16 cellular contexts compared by ENCODE assay signal in genomic region chr14:31825459-31825858, GRCh38.
DNase-seq lines count a peak whose midpoint lies in the region; ATAC-seq and TF ChIP-seq lines count a peak whose summit lies in the region.
"Had no signal": no experiment of that assay in that cellular context is flagged by ENCODE, and none has a peak within 500 bp of the region (broad histone marks: within the 10 kb centered on the region; RNA-seq: fewer than 3 reads in every experiment).

No MANE protein-coding gene starts in this region.

- intact Hi-C loops in natural killer cell (cut with micrococcal nuclease) = no loop called here

- POLR2A ChIA-PET in WTC11 (lab: Charles Lee) = no interaction called here

- ATAC-seq in natural killer cell (no peak), WTC11 (no peak), memory B cell (ENCODE audit: low read depth) (no peak), GM21717 (IDR thresholded peaks at IDR 0.05; ENCODE audit: unreplicated experiment) (no peak), GM18517 (IDR thresholded peaks at IDR 0.05; ENCODE audit: unreplicated experiment) (no peak)
- no peak for ATAC-seq in natural killer cell treated with Interleukin-12 subunit alpha and Interleukin-12 subunit beta and Interleukin-15 and Interleukin-18, amount 100 ng/mL, for 72 hours
- ATAC-seq: GM23338, HCT116 had no signal

- H3K4me3 Mint-ChIP-seq in natural killer cell = no peak overlapping the region
- no peak overlapping the region for H3K4me3 Mint-ChIP-seq in natural killer cell treated with Interleukin-12 subunit alpha and Interleukin-12 subunit beta and Interleukin-15 and Interleukin-18, amount 100 ng/mL, for 72 hours
- no peak overlapping the region for H3K4me3 Mint-ChIP-seq in WTC11
- no peak overlapping the region for H3K4me3 Mint-ChIP-seq in memory B cell
- H3K4me3 Mint-ChIP-seq: CD4-positive, alpha-beta memory T cell; GM23338; H9; HFFc6 had no signal

- H3K9me3 Mint-ChIP-seq in natural killer cell (no peaks in the 10 kb centered on the region), WTC11 (no peaks in the 10 kb centered on the region), memory B cell (no peaks in the 10 kb centered on the region)
- H3K9me3 Mint-ChIP-seq in natural killer cell treated with Interleukin-12 subunit alpha and Interleukin-12 subunit beta and Interleukin-15 and Interleukin-18, amount 100 ng/mL, for 72 hours = peaks cover 3% of the 10 kb centered on the region
- H3K9me3 Mint-ChIP-seq: GM23338, H9, HFFc6 had no signal

- TF ChIP-seq CTCF in natural killer cell (IDR thresholded peaks at IDR 0.05) (peak; percentile 21), WTC11 (IDR thresholded peaks at IDR 0.05) (no peak)

- H3K4me1 Mint-ChIP-seq in natural killer cell (no peaks in the 10 kb centered on the region), WTC11 (peaks cover 5% of the 10 kb centered on the region; the same call in 1 of the 2 replicates), memory B cell (no peaks in the 10 kb centered on the region)
- H3K4me1 Mint-ChIP-seq in natural killer cell treated with Interleukin-12 subunit alpha and Interleukin-12 subunit beta and Interleukin-15 and Interleukin-18, amount 100 ng/mL, for 72 hours (ENCODE audit: low read depth in 2 of 2) = no peaks in the 10 kb centered on the region
- H3K4me1 Mint-ChIP-seq: CD4-positive, alpha-beta memory T cell; GM23338 had no signal

- H3K36me3 Mint-ChIP-seq in natural killer cell (no peaks in the 10 kb centered on the region), WTC11 (no peaks in the 10 kb centered on the region), memory B cell (peaks cover 13% of the 10 kb centered on the region)
- no peaks in the 10 kb centered on the region for H3K36me3 Mint-ChIP-seq in natural killer cell treated with Interleukin-12 subunit alpha and Interleukin-12 subunit beta and Interleukin-15 and Interleukin-18, amount 100 ng/mL, for 72 hours

- CTCF ChIA-PET in WTC11 (lab: Charles Lee) = no interaction called here

- no peak for DNase-seq in natural killer cell
- no peak for DNase-seq in natural killer cell treated with Interleukin-12 subunit alpha and Interleukin-12 subunit beta and Interleukin-15 and Interleukin-18, amount 100 ng/mL, for 72 hours (ENCODE audit: low spot score)
- no peak for DNase-seq in WTC11 (ENCODE audit: low spot score)
- no peak for DNase-seq in memory B cell (ENCODE audit: low spot score in 2 of 2)
- no peak for DNase-seq in stimulated activated CD4-positive, alpha-beta T cell treated with anti-CD3 and anti-CD28 coated beads, Interleukin-4, amount 100 ng/mL, for 4 hours
- DNase-seq: C1 segment of cervical spinal cord; CD4-positive, alpha-beta memory T cell; COR-L47; DMS153; DND-41; H9; HFFc6 had no signal

- H3K27ac Mint-ChIP-seq in natural killer cell (no peak overlapping the region), WTC11 (no peak overlapping the region), memory B cell (peak overlapping the region; percentile 3)
- no peak overlapping the region for H3K27ac Mint-ChIP-seq in natural killer cell treated with Interleukin-12 subunit alpha and Interleukin-12 subunit beta and Interleukin-15 and Interleukin-18, amount 100 ng/mL, for 72 hours
- H3K27ac Mint-ChIP-seq: CD4-positive, alpha-beta memory T cell; GM23338; H9; HFFc6 had no signal

- H3K27me3 Mint-ChIP-seq in natural killer cell (ENCODE audit: low read depth in 2 of 2) (no peaks in the 10 kb centered on the region), WTC11 (ENCODE audit: low read depth) (no peaks in the 10 kb centered on the region), memory B cell (no peaks in the 10 kb centered on the region)
- H3K27me3 Mint-ChIP-seq in natural killer cell treated with Interleukin-12 subunit alpha and Interleukin-12 subunit beta and Interleukin-15 and Interleukin-18, amount 100 ng/mL, for 72 hours = no peaks in the 10 kb centered on the region
- H3K27me3 Mint-ChIP-seq: CD4-positive, alpha-beta memory T cell had no signal

TF ChIP-seq in WTC11, 78 proteins besides CTCF, POLR2A, EP300 and RAD21:
- TF ChIP-seq GABPB1 (CRISPR knock-in tag; IDR thresholded peaks at IDR 0.05) (no peak), ARID4B (CRISPR knock-in tag; IDR thresholded peaks at IDR 0.05; ENCODE audit: borderline replicate concordance) (no peak), CREM (CRISPR knock-in tag; IDR thresholded peaks at IDR 0.05) (no peak)
- TF ChIP-seq, protein P1, sequence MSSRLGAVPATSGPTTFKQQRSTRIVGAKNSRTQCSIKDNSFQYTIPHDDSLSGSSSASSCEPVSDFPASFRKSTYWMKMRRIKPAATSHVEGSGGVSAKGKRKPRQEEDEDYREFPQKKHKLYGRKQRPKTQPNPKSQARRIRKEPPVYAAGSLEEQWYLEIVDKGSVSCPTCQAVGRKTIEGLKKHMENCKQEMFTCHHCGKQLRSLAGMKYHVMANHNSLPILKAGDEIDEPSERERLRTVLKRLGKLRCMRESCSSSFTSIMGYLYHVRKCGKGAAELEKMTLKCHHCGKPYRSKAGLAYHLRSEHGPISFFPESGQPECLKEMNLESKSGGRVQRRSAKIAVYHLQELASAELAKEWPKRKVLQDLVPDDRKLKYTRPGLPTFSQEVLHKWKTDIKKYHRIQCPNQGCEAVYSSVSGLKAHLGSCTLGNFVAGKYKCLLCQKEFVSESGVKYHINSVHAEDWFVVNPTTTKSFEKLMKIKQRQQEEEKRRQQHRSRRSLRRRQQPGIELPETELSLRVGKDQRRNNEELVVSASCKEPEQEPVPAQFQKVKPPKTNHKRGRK (CRISPR knock-in tag; IDR thresholded peaks at IDR 0.05; ENCODE audit: borderline replicate concordance) = 0 out of 2 replicates have a peak, but pooled peaks have one; percentile 20
